14 cellular contexts compared by ENCODE assay signal in genomic region chr10:88131561-88132139, GRCh38.
DNase-seq lines count a peak whose midpoint lies in the region; ATAC-seq, FAIRE-seq and TF ChIP-seq lines count a peak whose summit lies in the region.
"Had no signal": no experiment of that assay in that cellular context is flagged by ENCODE, and none has a peak within 500 bp of the region (broad histone marks: within the 10 kb centered on the region; RNA-seq: fewer than 3 reads in every experiment).

No MANE protein-coding gene starts in this region.

- H3K4me3 Mint-ChIP-seq in MCF 10A (ENCODE audit: unreplicated experiment) (peak overlapping the region; percentile 66), chondrocyte (ENCODE audit: unreplicated experiment) (no peak overlapping the region)
- H3K4me3 Mint-ChIP-seq: activated CD4-positive, alpha-beta T cell treated with anti-CD3 and anti-CD28 coated beads for 36 hours; naive thymus-derived CD4-positive, alpha-beta T cell had no signal

- H3K27ac ChIP-seq in right lobe of liver (no peak overlapping the region), HepG2 (ENCODE audit: extremely low read length, insufficient read depth, low read length) (no peak overlapping the region), SJCRH30 (no peak overlapping the region)

- H3K27me3 ChIP-seq in right lobe of liver: no peaks in the 10 kb centered on the region
- H3K27me3 ChIP-seq in HepG2 (ENCODE audit: control insufficient read depth in 1 of 2, insufficient read depth in 2 of 2, low read length in 2 of 2): no peaks in the 10 kb centered on the region
- H3K27me3 ChIP-seq in HAP-1 (ENCODE audit: low read depth): no peaks in the 10 kb centered on the region
- no peaks in the 10 kb centered on the region for H3K27me3 ChIP-seq in SJCRH30
- H3K27me3 ChIP-seq: dorsolateral prefrontal cortex had no signal

- H3K4me1 Mint-ChIP-seq in MCF 10A (ENCODE audit: insufficient read depth, unreplicated experiment) (peaks cover 27% of the 10 kb centered on the region), chondrocyte (ENCODE audit: low read depth) (no peaks in the 10 kb centered on the region)

- H3K9me3 ChIP-seq in right lobe of liver: no peaks in the 10 kb centered on the region
- H3K9me3 ChIP-seq in HepG2 (ENCODE audit: low read length): no peaks in the 10 kb centered on the region
- H3K9me3 ChIP-seq in HAP-1: no peaks in the 10 kb centered on the region
- no peaks in the 10 kb centered on the region for H3K9me3 ChIP-seq in SJCRH30 (replicated peaks)

- no peaks in the 10 kb centered on the region for H3K27me3 Mint-ChIP-seq in MCF 10A (ENCODE audit: insufficient read depth, unreplicated experiment)
- no peaks in the 10 kb centered on the region for H3K27me3 Mint-ChIP-seq in chondrocyte (ENCODE audit: low read depth)

- no peak for TF ChIP-seq RAD21 in HepG2 (CRISPR knock-in tag; IDR thresholded peaks at IDR 0.05)

- in situ Hi-C loops in HepG2 (cut with HindIII; ENCODE audit: extremely low pct_ligation_motif_present, low pct_unique_long_range_greater_than_20kb) (no loop called here), HAP-1 (cut with MboI; ENCODE audit: low sequenced_read_pairs) (no loop called here)

- CTCF ChIA-PET in HepG2 (lab: Yijun Ruan, JAX; ENCODE audit: low intra/inter-chr PET ratio, low total read pairs): no interaction called here
- CTCF ChIA-PET in MCF 10A (lab: Yijun Ruan, JAX): interaction anchor here (0.5 to 1.6 kb wide), 15 partner anchors 9 to 434 kb away, joined by 3 to 18 read pairs (median 3); no protein-coding TSS in a partner anchor

- no peak overlapping the region for H3K4me2 ChIP-seq in HepG2 (ENCODE audit: low read depth, low read length)
- H3K4me2 ChIP-seq: smooth muscle cell had no signal

- no peaks in the 10 kb centered on the region for H4K20me1 ChIP-seq in HepG2 (ENCODE audit: insufficient read depth, low read length)

- ATAC-seq in right lobe of liver (peak; percentile 19 to 37 (median 28)), HepG2 (no peak; the same call in 2 of the 3 replicates)
- ATAC-seq: activated CD4-positive, alpha-beta T cell treated with anti-CD3 and anti-CD28 coated beads for 36 hours; naive thymus-derived CD4-positive, alpha-beta T cell had no signal

- H3K4me3 ChIP-seq in right lobe of liver (no peak overlapping the region), HepG2 (replicated peaks in 1 of 3; ENCODE audit: insufficient read depth in 1 of 3, low read depth in 2 of 3, low read length in 3 of 3) (no peak overlapping the region), lower leg skin (ENCODE audit: low read depth, poor library complexity, severe bottlenecking) (no peak overlapping the region), HAP-1 (no peak overlapping the region), SJCRH30 (no peak overlapping the region)
- H3K4me3 ChIP-seq: dorsolateral prefrontal cortex, smooth muscle cell had no signal

- intact Hi-C loops in right lobe of liver (cut with DNase I): no loop called here
- intact Hi-C loops in HepG2 (cut with micrococcal nuclease; ENCODE audit: unreplicated experiment): no loop called here
- intact Hi-C loops in MCF 10A (cut with micrococcal nuclease): loop anchor here (5.0 kb wide), 1 partner anchor 269 kb away; the partner anchor contains the start of genes KLLN and PTEN
- intact Hi-C loops in lower leg skin (cut with DNase I; ENCODE audit: low total_unique reads): no loop called here

- H3K9ac ChIP-seq in HepG2 (ENCODE audit: insufficient read depth, low read depth, low read length): no peak overlapping the region

- no peaks in the 10 kb centered on the region for H3K9me3 Mint-ChIP-seq in MCF 10A (ENCODE audit: unreplicated experiment)
- H3K9me3 Mint-ChIP-seq in chondrocyte (ENCODE audit: low read depth): peaks cover 3% of the 10 kb centered on the region

- no peak overlapping the region for H2AFZ ChIP-seq in HepG2 (ENCODE audit: low read length)

- H3K4me1 ChIP-seq in right lobe of liver: no peaks in the 10 kb centered on the region
- H3K4me1 ChIP-seq in HepG2 (ENCODE audit: insufficient read depth, low read length): no peaks in the 10 kb centered on the region
- peaks cover 6% of the 10 kb centered on the region for H3K4me1 ChIP-seq in HAP-1
- no peaks in the 10 kb centered on the region for H3K4me1 ChIP-seq in SJCRH30

- no peak for TF ChIP-seq POLR2A in right lobe of liver (IDR thresholded peaks at IDR 0.05)
- no peak for TF ChIP-seq POLR2A in HepG2 (IDR thresholded peaks at IDR 0.05; ENCODE audit: insufficient read depth in 1 of 2, low read depth in 2 of 2, low read length in 2 of 2)
- no peak for TF ChIP-seq POLR2A in lower leg skin (IDR thresholded peaks at IDR 0.05)

- no peaks in the 10 kb centered on the region for H3K79me2 ChIP-seq in HepG2 (ENCODE audit: insufficient read depth, low read length)

- no peak for TF ChIP-seq CTCF in right lobe of liver (IDR thresholded peaks at IDR 0.05)
- no peak for TF ChIP-seq CTCF in HepG2 (CRISPR knock-in tag; IDR thresholded peaks at IDR 0.05)
- peak; percentile 19 for TF ChIP-seq CTCF in MCF 10A (IDR thresholded peaks at IDR 0.05; ENCODE audit: unreplicated experiment)
- no peak for TF ChIP-seq CTCF in lower leg skin (IDR thresholded peaks at IDR 0.05)
- TF ChIP-seq CTCF in chondrocyte (IDR thresholded peaks at IDR 0.05): no peak

- POLR2A ChIA-PET in HepG2 (lab: Yijun Ruan, JAX) (no interaction called here), MCF 10A (lab: Yijun Ruan, JAX) (interaction anchor here (0.6 to 2.3 kb wide), 26 partner anchors 9 to 335 kb away, joined by 3 to 36 read pairs (median 5); partner anchors contain the start of genes KLLN and PTEN)

- 48% methylated on average over 4 of the region's 7 CpGs for WGBS in right lobe of liver (ENCODE audit: insufficient coverage, low coverage, low lambda C conversion rate, missing lambda C conversion rate)
- WGBS in HepG2 (ENCODE audit: low lambda C conversion rate): 21% methylated on average over 6 of the region's 7 CpGs
- WGBS in lower leg skin, 2 donors: 36 to 43% methylated on average over 7 of the region's 7 CpGs

- BruUV-seq in HepG2 (replicated peaks; lab: Mats Ljungman, UMichigan) (no TSS peak), MCF 10A (replicated peaks; lab: Mats Ljungman, UMichigan) (no TSS peak)

- H3K27ac Mint-ChIP-seq in MCF 10A (ENCODE audit: low read depth, unreplicated experiment) (peak overlapping the region; percentile 50), chondrocyte (ENCODE audit: unreplicated experiment) (no peak overlapping the region)
- H3K27ac Mint-ChIP-seq: activated CD4-positive, alpha-beta T cell treated with anti-CD3 and anti-CD28 coated beads for 36 hours; naive thymus-derived CD4-positive, alpha-beta T cell had no signal

- TF ChIP-seq EP300 in HepG2 (IDR thresholded peaks at IDR 0.05; ENCODE audit: low read depth in 2 of 2, low read length in 2 of 2) (no peak), HepG2 (CRISPR knock-in tag; IDR thresholded peaks at IDR 0.05; ENCODE audit: borderline replicate concordance) (no peak)

- H3K36me3 ChIP-seq in right lobe of liver: no peaks in the 10 kb centered on the region
- no peaks in the 10 kb centered on the region for H3K36me3 ChIP-seq in HepG2 (replicated peaks in 1 of 2; ENCODE audit: control insufficient read depth in 1 of 2, insufficient read depth in 2 of 2, low read length in 2 of 2)
- H3K36me3 ChIP-seq in HAP-1 (replicated peaks): no peaks in the 10 kb centered on the region
- H3K36me3 ChIP-seq in SJCRH30: no peaks in the 10 kb centered on the region

- no peak for FAIRE-seq in HepG2 (lab: Jason Lieb, UNC)
- FAIRE-seq: G401.6 had no signal

- H3K36me3 Mint-ChIP-seq in MCF 10A (ENCODE audit: insufficient read depth, unreplicated experiment) (no peaks in the 10 kb centered on the region), chondrocyte (ENCODE audit: low read depth) (no peaks in the 10 kb centered on the region)

- DNase-seq in right lobe of liver (no peak), HepG2 (ENCODE audit: low spot score) (no peak), MCF 10A (ENCODE audit: unreplicated experiment) (peak; percentile 98), lower leg skin (ENCODE audit: low spot score in 2 of 2) (peak; percentile 80 to 87), HAP-1 (ENCODE audit: low spot score in 2 of 2) (no peak), SJCRH30 (no peak), chondrocyte (ENCODE audit: low spot score) (no peak)
- DNase-seq in stimulated activated CD4-positive, alpha-beta T cell treated with anti-CD3 and anti-CD28 coated beads, Interleukin-4, amount 100 ng/mL, for 4 hours: no peak
- DNase-seq: activated CD4-positive, alpha-beta T cell treated with anti-CD3 and anti-CD28 coated beads for 36 hours; naive thymus-derived CD4-positive, alpha-beta T cell; SIG-M5 had no signal

TF ChIP-seq in HepG2, 621 proteins besides CTCF, POLR2A, EP300 and RAD21 (continues in another document):
- TF ChIP-seq PAF1 (CRISPR knock-in tag; IDR thresholded peaks at IDR 0.05) (no peak), GATAD2A (CRISPR knock-in tag; IDR thresholded peaks at IDR 0.05) (no peak), ZNF282 (IDR thresholded peaks at IDR 0.05; ENCODE audit: partially characterized antibody) (no peak), SNAPC5 (CRISPR knock-in tag; IDR thresholded peaks at IDR 0.05; ENCODE audit: borderline replicate concordance) (no peak), SMAD1 (CRISPR knock-in tag; IDR thresholded peaks at IDR 0.05; ENCODE audit: borderline replicate concordance, low read depth) (no peak), NFE2 (CRISPR knock-in tag; IDR thresholded peaks at IDR 0.05) (no peak), ZFYVE20 (CRISPR knock-in tag; IDR thresholded peaks at IDR 0.05; ENCODE audit: borderline replicate concordance, low read depth) (no peak), KLF6 (CRISPR knock-in tag; IDR thresholded peaks at IDR 0.05) (no peak), ZBTB43 (CRISPR knock-in tag; conservative IDR thresholded peaks at IDR 0.05) (no peak)

Comparison
In these comparisons a context has a peak if more than half of its experiments do, and no peak if none do; other contexts are left out.
1. DNase-seq: peak in MCF 10A (single experiment) and lower leg skin (2 of 2); none in right lobe of liver (0 of 3), HepG2 (single experiment), HAP-1 (0 of 2), SJCRH30 (0 of 2), chondrocyte (single experiment) and stimulated activated CD4-positive, alpha-beta T cell treated with anti-CD3 and anti-CD28 coated beads, Interleukin-4, amount 100 ng/mL, for 4 hours (0 of 2).